In the genomic region with DNA sequence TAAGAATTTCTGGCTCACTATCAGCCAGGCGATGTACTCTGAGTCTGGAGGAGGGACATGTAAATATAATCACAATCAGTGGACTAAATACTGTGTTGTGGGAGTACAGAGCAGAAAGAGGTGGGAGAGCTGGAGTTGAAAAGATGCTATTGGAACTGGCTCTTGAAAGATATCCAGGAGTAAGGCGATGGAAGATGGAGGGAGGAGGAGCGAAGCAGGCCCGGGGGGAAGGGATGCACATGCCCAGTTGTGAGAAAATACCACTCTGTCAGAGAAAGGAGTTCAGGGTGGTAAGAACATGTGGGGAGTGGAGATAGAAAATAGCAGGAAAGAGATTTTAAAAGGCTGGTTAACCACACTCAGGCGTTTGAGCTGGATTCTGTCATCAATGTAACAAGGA, we compare ENCODE assay signal across 14 cellular contexts.
"Had no signal": no experiment of that assay in that cellular context is flagged by ENCODE, and none has a peak within 500 bp of the region (broad histone marks: within the 10 kb centered on the region; RNA-seq: fewer than 3 reads in every experiment).

No MANE protein-coding gene starts in this region.

- H3K36me3 ChIP-seq: esophagus muscularis mucosa, tibial artery, vagina had no signal

- H3K27ac ChIP-seq: esophagus muscularis mucosa, tibial artery, vagina had no signal

- H3K27ac Mint-ChIP-seq: activated CD4-positive, alpha-beta memory T cell treated with anti-CD3 and anti-CD28 coated beads for 36 hours; progenitor cell of endocrine pancreas; stimulated activated effector memory CD8-positive, alpha-beta T cell treated with anti-CD3 and anti-CD28 coated beads, Interleukin-12 subunit alpha, Interleukin-12 subunit beta, amount 100 ng/mL, for 72 hours; T-helper 17 cell had no signal

- H3K9me3 Mint-ChIP-seq: activated CD4-positive, alpha-beta memory T cell treated with anti-CD3 and anti-CD28 coated beads for 36 hours; activated naive CD4-positive, alpha-beta T cell treated with anti-CD3 and anti-CD28 coated beads, Interleukin-2, amount 50 U/mL, for 72 hours; stimulated activated effector memory CD8-positive, alpha-beta T cell treated with anti-CD3 and anti-CD28 coated beads, Interleukin-12 subunit alpha, Interleukin-12 subunit beta, amount 100 ng/mL, for 72 hours had no signal

- H3K36me3 Mint-ChIP-seq: activated CD4-positive, alpha-beta memory T cell treated with anti-CD3 and anti-CD28 coated beads for 36 hours; stimulated activated effector memory CD8-positive, alpha-beta T cell treated with anti-CD3 and anti-CD28 coated beads, Interleukin-12 subunit alpha, Interleukin-12 subunit beta, amount 100 ng/mL, for 72 hours had no signal

- H3K27me3 ChIP-seq: esophagus muscularis mucosa, tibial artery, vagina had no signal

- ATAC-seq: left cardiac atrium; naive thymus-derived CD4-positive, alpha-beta T cell; right cardiac atrium; stimulated activated effector memory CD8-positive, alpha-beta T cell treated with anti-CD3 and anti-CD28 coated beads, Interleukin-12 subunit alpha, Interleukin-12 subunit beta, amount 100 ng/mL, for 72 hours; T-helper 17 cell had no signal

- H3K27me3 Mint-ChIP-seq: progenitor cell of endocrine pancreas had no signal

- H3K4me2 ChIP-seq: smooth muscle cell had no signal

- H3K4me1 Mint-ChIP-seq: stimulated activated effector memory CD8-positive, alpha-beta T cell treated with anti-CD3 and anti-CD28 coated beads, Interleukin-12 subunit alpha, Interleukin-12 subunit beta, amount 100 ng/mL, for 72 hours; T-helper 17 cell had no signal

- H3K4me1 ChIP-seq: esophagus muscularis mucosa, tibial artery, vagina had no signal

- H3K4me3 ChIP-seq: esophagus muscularis mucosa, smooth muscle cell, tibial artery, vagina had no signal

- H3K9me3 ChIP-seq: esophagus muscularis mucosa, tibial artery, vagina had no signal

- DNase-seq: activated CD4-positive, alpha-beta memory T cell treated with anti-CD3 and anti-CD28 coated beads for 36 hours; foreskin fibroblast; left cardiac atrium; naive thymus-derived CD4-positive, alpha-beta T cell; nucleus accumbens; right cardiac atrium; T-helper 17 cell; tibial artery had no signal

- H3K4me3 Mint-ChIP-seq: activated CD4-positive, alpha-beta memory T cell treated with anti-CD3 and anti-CD28 coated beads for 36 hours; stimulated activated effector memory CD8-positive, alpha-beta T cell treated with anti-CD3 and anti-CD28 coated beads, Interleukin-12 subunit alpha, Interleukin-12 subunit beta, amount 100 ng/mL, for 72 hours; T-helper 17 cell had no signal
